In genomic region chr7:121123028-121123427, GRCh38 we compare ENCODE assay signal across 20 cellular contexts.
DNase-seq lines count a peak whose midpoint lies in the region; ATAC-seq and TF ChIP-seq lines count a peak whose summit lies in the region.
"Had no signal": no experiment of that assay in that cellular context is flagged by ENCODE, and none has a peak within 500 bp of the region (broad histone marks: within the 10 kb centered on the region; RNA-seq: fewer than 3 reads in every experiment).

No MANE protein-coding gene starts in this region.

- ATAC-seq in HG03342 (IDR thresholded peaks at IDR 0.05; ENCODE audit: unreplicated experiment) (no peak), body of pancreas (no peak)
- ATAC-seq: GM23338, HCT116 had no signal

- CTCF ChIA-PET in HEK293 (lab: Yijun Ruan, JAX): no interaction called here

- H3K9me3 ChIP-seq in HEK293 (ENCODE audit: control insufficient read depth, insufficient read depth, low read depth, low read length) (no peaks in the 10 kb centered on the region), body of pancreas (no peaks in the 10 kb centered on the region)

- 63% methylated on average over 2 of the region's 2 CpGs for WGBS in body of pancreas, 2 donors

- intact Hi-C loops in body of pancreas (cut with DNase I): no loop called here

- POLR2A ChIA-PET in HEK293 (lab: Yijun Ruan, JAX): no interaction called here

- TF ChIP-seq CTCF in HEK293 (tag by site-specific recombination; IDR thresholded peaks at IDR 0.05) (no peak), choroid plexus epithelial cell (conservative IDR thresholded peaks at IDR 0.05; ENCODE audit: low read depth, low read length) (no peak), body of pancreas (IDR thresholded peaks at IDR 0.05) (no peak)

- H3K4me3 ChIP-seq in HEK293 (ENCODE audit: low read depth, low read length): no peak overlapping the region
- no peak overlapping the region for H3K4me3 ChIP-seq in choroid plexus epithelial cell (ENCODE audit: low read depth, low read length)
- H3K4me3 ChIP-seq in body of pancreas: no peak overlapping the region
- H3K4me3 ChIP-seq: GM23338 had no signal

- H3K36me3 ChIP-seq in HEK293 (ENCODE audit: control insufficient read depth in 2 of 2, insufficient read depth in 1 of 2, low read length in 2 of 2) (no peaks in the 10 kb centered on the region), body of pancreas (replicated peaks in 1 of 2; ENCODE audit: insufficient read depth in 1 of 2, low read depth in 2 of 2) (no peaks in the 10 kb centered on the region)

- no peaks in the 10 kb centered on the region for H3K27me3 ChIP-seq in body of pancreas

- H3K4me1 ChIP-seq in HEK293 (ENCODE audit: control insufficient read depth, insufficient read depth, low read length) (peaks cover 4% of the 10 kb centered on the region), body of pancreas (no peaks in the 10 kb centered on the region)

- DNase-seq in choroid plexus epithelial cell (ENCODE audit: low read depth): peak; percentile 59
- peak; percentile 32 for DNase-seq in fibroblast of peridontal ligament (ENCODE audit: extremely low read depth)
- peak; percentile 64 for DNase-seq in iris pigment epithelial cell (ENCODE audit: low read depth)
- DNase-seq in activated gamma-delta T cell (lab: John Stamatoyannopoulos, UW): no peak
- no peak for DNase-seq in body of pancreas
- DNase-seq in kidney glomerular epithelial cell (lab: John Stamatoyannopoulos, UW): no peak
- DNase-seq: 8988T; C1 segment of cervical spinal cord; Calu3; CD4-positive, alpha-beta memory T cell; COR-L47; DMS53; DMS79 treated with DMSO at 0.1 percent for 48 hours; GF-D8; H9; HFFc6 had no signal

- TF ChIP-seq POLR2A in body of pancreas (IDR thresholded peaks at IDR 0.05): no peak

- H3K27ac ChIP-seq in HEK293 (ENCODE audit: extremely low read depth, low read depth, low read length): no peak overlapping the region
- no peak overlapping the region for H3K27ac ChIP-seq in body of pancreas

TF ChIP-seq in HEK293, 187 proteins besides CTCF, POLR2A, EP300 and RAD21:
- no peak for TF ChIP-seq ZNF629 (tag by site-specific recombination; IDR thresholded peaks at IDR 0.05)
- TF ChIP-seq, protein P1, sequence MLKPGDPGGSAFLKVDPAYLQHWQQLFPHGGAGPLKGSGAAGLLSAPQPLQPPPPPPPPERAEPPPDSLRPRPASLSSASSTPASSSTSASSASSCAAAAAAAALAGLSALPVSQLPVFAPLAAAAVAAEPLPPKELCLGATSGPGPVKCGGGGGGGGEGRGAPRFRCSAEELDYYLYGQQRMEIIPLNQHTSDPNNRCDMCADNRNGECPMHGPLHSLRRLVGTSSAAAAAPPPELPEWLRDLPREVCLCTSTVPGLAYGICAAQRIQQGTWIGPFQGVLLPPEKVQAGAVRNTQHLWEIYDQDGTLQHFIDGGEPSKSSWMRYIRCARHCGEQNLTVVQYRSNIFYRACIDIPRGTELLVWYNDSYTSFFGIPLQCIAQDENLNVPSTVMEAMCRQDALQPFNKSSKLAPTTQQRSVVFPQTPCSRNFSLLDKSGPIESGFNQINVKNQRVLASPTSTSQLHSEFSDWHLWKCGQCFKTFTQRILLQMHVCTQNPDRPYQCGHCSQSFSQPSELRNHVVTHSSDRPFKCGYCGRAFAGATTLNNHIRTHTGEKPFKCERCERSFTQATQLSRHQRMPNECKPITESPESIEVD (tag by site-specific recombination; IDR thresholded peaks at IDR 0.05): peak; percentile 58

Comparison
In these comparisons a context has a peak if more than half of its experiments do, and no peak if none do; other contexts are left out.
1. DNase-seq: peak in choroid plexus epithelial cell (single experiment), fibroblast of peridontal ligament (single experiment) and iris pigment epithelial cell (single experiment); none in activated gamma-delta T cell (single experiment), body of pancreas (0 of 4) and kidney glomerular epithelial cell (single experiment).